ENCODE assay signal across 9 cellular contexts in the genomic region with DNA sequence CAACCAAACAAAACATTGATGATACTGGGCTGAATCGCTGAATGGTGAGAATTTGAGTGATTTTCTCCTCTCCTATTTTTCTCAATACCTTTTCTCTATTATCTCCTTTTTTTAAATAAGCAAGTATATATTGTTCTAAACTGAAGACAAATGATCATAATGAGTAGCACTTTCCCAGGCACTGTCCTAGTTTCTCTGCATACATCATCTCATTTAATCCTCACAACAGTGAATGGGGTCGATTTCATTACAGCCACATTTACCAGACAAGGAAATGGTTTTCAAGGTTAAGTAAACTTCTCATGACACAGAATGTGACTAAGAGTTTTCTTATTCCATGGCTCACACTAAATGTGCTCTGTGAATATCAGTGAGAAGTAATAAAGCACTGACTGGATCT. TPM values are rescaled to one million over a fixed set of nuclear protein-coding genes. Genes with fewer than 3 reads are reported as not detected.
DNase-seq lines count a peak whose midpoint lies in the region; TF ChIP-seq lines count a peak whose summit lies in the region.
"Not testable (repeated sequence)": the region's sequence is repeated elsewhere in the genome, so short reads cannot be mapped to it uniquely, and the experiment has no call there.
"Had no signal": no experiment of that assay in that cellular context is flagged by ENCODE, and none has a peak within 500 bp of the region (broad histone marks: within the 10 kb centered on the region; RNA-seq: fewer than 3 reads in every experiment).

No MANE protein-coding gene starts in this region.

- not testable (repeated sequence) for H3K36me3 Mint-ChIP-seq in Caco-2 (ENCODE audit: insufficient read depth, unreplicated experiment)

- TF ChIP-seq POLR2A in thyroid gland (IDR thresholded peaks at IDR 0.05), result not testable (repeated sequence)

- H3K4me3 Mint-ChIP-seq in Caco-2 (ENCODE audit: unreplicated experiment), result not testable (repeated sequence)

- 61% methylated on average over 2 of the region's 2 CpGs for WGBS in mammary epithelial cell (ENCODE audit: low coverage, missing lambda C conversion rate)
- 59 to 61% methylated on average over 2 of the region's 2 CpGs for WGBS in esophagus, 2 donors
- 68% methylated on average over 2 of the region's 2 CpGs for WGBS in smooth muscle cell (ENCODE audit: low lambda C conversion rate)
- WGBS in thyroid gland, 2 donors, result 74 to 78% methylated on average over 2 of the region's 2 CpGs

- not testable (repeated sequence) for BruUV-seq in Caco-2 (replicated peaks; lab: Mats Ljungman, UMichigan); mammary epithelial cell (replicated peaks; lab: Mats Ljungman, UMichigan)

- intact Hi-C loops in Caco-2 (cut with micrococcal nuclease; ENCODE audit: unreplicated experiment); mammary epithelial cell (cut with micrococcal nuclease); left ventricle myocardium inferior (cut with micrococcal nuclease); thyroid gland (cut with DNase I): not testable (repeated sequence)

- H3K4me3 ChIP-seq in Caco-2 (ENCODE audit: low read depth, low read length); mammary epithelial cell (replicated peaks in 1 of 3; ENCODE audit: insufficient read depth in 1 of 3, low read depth in 2 of 3, low read length in 3 of 3); esophagus (ENCODE audit: low read depth in 1 of 2, low read length in 2 of 2); left ventricle myocardium inferior; smooth muscle cell; thyroid gland (replicated peaks in 1 of 3): not testable (repeated sequence)

- H3K36me3 ChIP-seq in Caco-2 (ENCODE audit: control insufficient read depth, insufficient read depth, low read length); mammary epithelial cell (ENCODE audit: insufficient read depth, low read length); esophagus (ENCODE audit: control insufficient read depth in 2 of 2, insufficient read depth in 2 of 2, low read length in 1 of 2); left ventricle myocardium inferior; smooth muscle cell (ENCODE audit: low read depth); thyroid gland: not testable (repeated sequence)

- H3K9ac ChIP-seq in mammary epithelial cell (ENCODE audit: insufficient read depth, low read length); smooth muscle cell (ENCODE audit: low read depth): not testable (repeated sequence)

- H3K27me3 Mint-ChIP-seq in Caco-2 (ENCODE audit: insufficient read depth, unreplicated experiment), result not testable (repeated sequence)

- TF ChIP-seq CTCF in Caco-2 (IDR thresholded peaks at IDR 0.05; ENCODE audit: insufficient read depth in 1 of 2, low read depth in 1 of 2, low read length in 1 of 2, severe bottlenecking in 1 of 2, unreplicated experiment in 1 of 2); RWPE1 (conservative IDR thresholded peaks at IDR 0.05; ENCODE audit: low read depth); mammary epithelial cell (conservative IDR thresholded peaks at IDR 0.05 in 1 of 2, IDR thresholded peaks at IDR 0.05 in 1 of 2; ENCODE audit: extremely low read depth in 1 of 2, insufficient read depth in 1 of 2, low read depth in 1 of 2, low read length in 2 of 2); left ventricle myocardium inferior (IDR thresholded peaks at IDR 0.05; ENCODE audit: borderline replicate concordance); smooth muscle cell (IDR thresholded peaks at IDR 0.05; ENCODE audit: borderline replicate concordance, insufficient read depth, poor library complexity, severe bottlenecking); thyroid gland (IDR thresholded peaks at IDR 0.05): not testable (repeated sequence)

- not testable (repeated sequence) for H3K9me3 Mint-ChIP-seq in Caco-2 (ENCODE audit: unreplicated experiment)

- H4K20me1 ChIP-seq in mammary epithelial cell (ENCODE audit: insufficient read depth, low read length); smooth muscle cell (ENCODE audit: low read depth): not testable (repeated sequence)

- H3K4me1 Mint-ChIP-seq in Caco-2 (ENCODE audit: low read depth, unreplicated experiment), result peaks cover 18% of the 10 kb centered on the region

- not testable (repeated sequence) for H3F3A ChIP-seq in smooth muscle cell (ENCODE audit: low read depth)

- H3K27ac ChIP-seq in RWPE1, result peak overlapping the region; percentile 61
- peak overlapping the region; percentile 35 for H3K27ac ChIP-seq in mammary epithelial cell (ENCODE audit: insufficient read depth, low read depth, low read length)
- H3K27ac ChIP-seq in esophagus (ENCODE audit: low read depth in 2 of 2, low read length in 1 of 2), result peak overlapping the region; percentile 68 to 92
- H3K27ac ChIP-seq in left ventricle myocardium inferior (replicated peaks), result peak overlapping the region; percentile 70
- H3K27ac ChIP-seq in smooth muscle cell (ENCODE audit: low read depth), result peak overlapping the region; percentile 37
- peak overlapping the region; percentile 67 to 68 (median 68) for H3K27ac ChIP-seq in thyroid gland

- dilution Hi-C loops in mammary epithelial cell (cut with HindIII; ENCODE audit: low sequenced_read_pairs), result not testable (repeated sequence)

- H3K79me2 ChIP-seq in mammary epithelial cell (ENCODE audit: insufficient read depth, low read length); smooth muscle cell (ENCODE audit: low read depth): not testable (repeated sequence)

- not testable (repeated sequence) for H3K27me3 ChIP-seq in Caco-2 (replicated peaks; ENCODE audit: control insufficient read depth, insufficient read depth, low read length); mammary epithelial cell (ENCODE audit: insufficient read depth, low read length); esophagus (ENCODE audit: control insufficient read depth in 1 of 2, insufficient read depth in 2 of 2, low read length in 2 of 2); left ventricle myocardium inferior (ENCODE audit: low read depth); smooth muscle cell (ENCODE audit: low read depth); thyroid gland

- not testable (repeated sequence) for DNase-seq in Caco-2; RWPE1 (ENCODE audit: low spot score); left ventricle myocardium inferior; smooth muscle cell (lab: John Stamatoyannopoulos, UW; ENCODE audit: unreplicated experiment); thyroid gland
- DNase-seq in HT1080 (ENCODE audit: low read depth) (peak; percentile 40), mammary epithelial cell (peak; percentile 5)

- not testable (repeated sequence) for H2AFZ ChIP-seq in mammary epithelial cell (ENCODE audit: low read depth, low read length); smooth muscle cell (ENCODE audit: low read depth)

- in situ Hi-C loops in mammary epithelial cell (cut with MboI; ENCODE audit: low sequenced_read_pairs in 2 of 2), result not testable (repeated sequence)

- H3K9me3 ChIP-seq in Caco-2; mammary epithelial cell (replicated peaks; ENCODE audit: insufficient read depth, low read length); esophagus (ENCODE audit: control insufficient read depth in 2 of 2, insufficient read depth in 1 of 2, low read depth in 1 of 2, low read length in 1 of 2); left ventricle myocardium inferior (replicated peaks); smooth muscle cell (replicated peaks; ENCODE audit: low read depth); thyroid gland: not testable (repeated sequence)

- CTCF ChIA-PET in Caco-2 (lab: Charles Lee); RWPE1 (lab: Yijun Ruan, JAX); mammary epithelial cell (lab: Charles Lee; ENCODE audit: low non-redundant PET): not testable (repeated sequence)

- POLR2A ChIA-PET in Caco-2 (lab: Charles Lee); RWPE1 (lab: Yijun Ruan, JAX; ENCODE audit: low non-redundant PET): not testable (repeated sequence)

- peak overlapping the region; percentile 76 for H3K27ac Mint-ChIP-seq in Caco-2 (ENCODE audit: unreplicated experiment)

- not testable (repeated sequence) for H3K4me1 ChIP-seq in Caco-2; esophagus (ENCODE audit: control insufficient read depth in 2 of 2, insufficient read depth in 2 of 2, low read length in 1 of 2); smooth muscle cell (ENCODE audit: low read depth)
- H3K4me1 ChIP-seq in mammary epithelial cell (ENCODE audit: insufficient read depth, low read length), result peaks cover 12% of the 10 kb centered on the region
- H3K4me1 ChIP-seq in left ventricle myocardium inferior, result peaks cover 40% of the 10 kb centered on the region
- peaks cover 9 to 47% of the 10 kb centered on the region in 2 donors for H3K4me1 ChIP-seq in thyroid gland

- not testable (repeated sequence) for H3K4me2 ChIP-seq in mammary epithelial cell (ENCODE audit: insufficient read depth, low read depth, low read length); smooth muscle cell

RNA-seq across cellular contexts. Expression of a gene that starts 45.0 kb away (rescaled TPM):
- 21.8 and 24.0 TPM in 2 replicates for total RNA-seq in Caco-2 (2022)
- total RNA-seq in HT1080 (2014; rRNA removed; shearing (Covaris generic)), result 11.1 and 14.0 TPM in 2 replicates
- 6.9 and 7.9 TPM in 2 replicates for polyA plus RNA-seq in HT1080 (2015; cell fraction: cytosol; rRNA removed)
- polyA plus RNA-seq in HT1080 (2015; cell fraction: nucleus; rRNA removed), result 16.0 and 16.3 TPM in 2 replicates
- 100 to 1,000 TPM in 1 of 2 donors, 10 to 100 TPM in 1; 32.2 to 134 TPM for total RNA-seq in mammary epithelial cell
- polyA plus RNA-seq in mammary epithelial cell, result 29.5 TPM
- 58.6 TPM for polyA minus RNA-seq in mammary epithelial cell
- polyA plus RNA-seq in esophagus, result 10 to 100 TPM; 11.0 to 15.5 TPM
- 19.9 TPM for total RNA-seq in left ventricle myocardium inferior
- total RNA-seq in smooth muscle cell, result 28.4 and 31.5 TPM in 2 replicates
- 11.9 and 16.3 TPM in 2 replicates for polyA plus RNA-seq in smooth muscle cell
- total RNA-seq in thyroid gland, result 10 to 100 TPM; 10.9 to 23.1 (median 18.6) TPM
- polyA plus RNA-seq: IgD-negative memory B cell had no signal

RNA-seq across cellular contexts. Expression of a gene that starts 51.7 kb away (rescaled TPM):
- 5.6 and 7.6 TPM in 2 replicates for total RNA-seq in Caco-2 (2022)
- 33.5 and 43.8 TPM in 2 replicates for total RNA-seq in HT1080 (2014; rRNA removed; shearing (Covaris generic))
- 40.4 and 45.5 TPM in 2 replicates for polyA plus RNA-seq in HT1080 (2015; cell fraction: cytosol; rRNA removed)
- 33.8 and 44.3 TPM in 2 replicates for polyA plus RNA-seq in HT1080 (2015; cell fraction: nucleus; rRNA removed)
- 10 to 100 TPM; 22.5 to 43.2 TPM for total RNA-seq in mammary epithelial cell
- polyA plus RNA-seq in mammary epithelial cell, result 25.8 TPM
- polyA minus RNA-seq in mammary epithelial cell, result 2.3 TPM
- 10 to 100 TPM; 21.2 to 25.3 TPM for polyA plus RNA-seq in esophagus
- total RNA-seq in left ventricle myocardium inferior, result 32.2 TPM
- total RNA-seq in smooth muscle cell, result 38.5 and 43.8 TPM in 2 replicates
- 25.4 and 33.5 TPM in 2 replicates for polyA plus RNA-seq in smooth muscle cell
- total RNA-seq in thyroid gland, result 10 to 100 TPM; 17.5 to 51.9 (median 23.1) TPM
